In genomic region chr11:123561046-123561781, GRCh38 we compare ENCODE assay signal across 8 cellular contexts.
A peak's percentile ranks its signal among the peaks of the same experiment; 100 is the strongest.
DNase-seq lines count a peak whose midpoint lies in the region; ATAC-seq lines count a peak whose summit lies in the region.

No MANE protein-coding gene starts in this region.

- H3K27me3 Mint-ChIP-seq in activated CD4-positive, alpha-beta memory T cell treated with anti-CD3 and anti-CD28 coated beads, Interleukin-2, amount 10 ng/mL, durations not matched to agents 7 days and 5 days = no peaks in the 10 kb centered on the region
- no peaks in the 10 kb centered on the region for H3K27me3 Mint-ChIP-seq in activated CD4-positive, alpha-beta memory T cell treated with anti-CD3 and anti-CD28 coated beads for 36 hours

- peaks cover 15% of the 10 kb centered on the region for H3K4me1 Mint-ChIP-seq in activated CD4-positive, alpha-beta memory T cell treated with anti-CD3 and anti-CD28 coated beads, Interleukin-2, amount 10 ng/mL, durations not matched to agents 7 days and 5 days
- H3K4me1 Mint-ChIP-seq in activated CD4-positive, alpha-beta memory T cell treated with anti-CD3 and anti-CD28 coated beads for 36 hours (ENCODE audit: low read depth) = peaks cover 9% of the 10 kb centered on the region

- H3K4me3 Mint-ChIP-seq in activated CD4-positive, alpha-beta memory T cell treated with anti-CD3 and anti-CD28 coated beads, Interleukin-2, amount 10 ng/mL, durations not matched to agents 7 days and 5 days = no peak overlapping the region
- no peak overlapping the region for H3K4me3 Mint-ChIP-seq in activated CD4-positive, alpha-beta memory T cell treated with anti-CD3 and anti-CD28 coated beads for 36 hours

- H3K9me3 Mint-ChIP-seq in activated CD4-positive, alpha-beta memory T cell treated with anti-CD3 and anti-CD28 coated beads, Interleukin-2, amount 10 ng/mL, durations not matched to agents 7 days and 5 days = no peaks in the 10 kb centered on the region
- H3K9me3 Mint-ChIP-seq in activated CD4-positive, alpha-beta memory T cell treated with anti-CD3 and anti-CD28 coated beads for 36 hours = no peaks in the 10 kb centered on the region

- CTCF ChIA-PET in activated CD4-positive, alpha-beta memory T cell treated with anti-CD3 and anti-CD28 coated beads, Interleukin-2, amount 10 ng/mL, durations not matched to agents 7 days and 5 days (lab: Charles Lee) = interaction anchor here (1.1 to 2.5 kb wide), 5 partner anchors 12 to 314 kb away, joined by 3 to 8 read pairs (median 4); no protein-coding TSS in a partner anchor
- CTCF ChIA-PET in activated CD4-positive, alpha-beta memory T cell treated with anti-CD3 and anti-CD28 coated beads for 36 hours (lab: Charles Lee) = interaction anchor here (1.1 to 1.5 kb wide), 4 partner anchors 12 to 50 kb away, joined by 3 to 7 read pairs (median 5); no protein-coding TSS in a partner anchor

- H3K27ac Mint-ChIP-seq in activated CD4-positive, alpha-beta memory T cell treated with anti-CD3 and anti-CD28 coated beads, Interleukin-2, amount 10 ng/mL, durations not matched to agents 7 days and 5 days = peak overlapping the region; percentile 28
- no peak overlapping the region for H3K27ac Mint-ChIP-seq in activated CD4-positive, alpha-beta memory T cell treated with anti-CD3 and anti-CD28 coated beads for 36 hours

- H3K36me3 Mint-ChIP-seq in activated CD4-positive, alpha-beta memory T cell treated with anti-CD3 and anti-CD28 coated beads, Interleukin-2, amount 10 ng/mL, durations not matched to agents 7 days and 5 days (ENCODE audit: low read depth) = peaks cover 2% of the 10 kb centered on the region
- peaks cover 3% of the 10 kb centered on the region for H3K36me3 Mint-ChIP-seq in activated CD4-positive, alpha-beta memory T cell treated with anti-CD3 and anti-CD28 coated beads for 36 hours

- ATAC-seq in left cardiac atrium = peak; percentile 62 to 82
- ATAC-seq in sciatic nerve = peak; percentile 66
- ATAC-seq in GM19328 (IDR thresholded peaks at IDR 0.05; ENCODE audit: unreplicated experiment) = no peak

- POLR2A ChIA-PET in activated CD4-positive, alpha-beta memory T cell treated with anti-CD3 and anti-CD28 coated beads, Interleukin-2, amount 10 ng/mL, durations not matched to agents 7 days and 5 days (lab: Charles Lee) = no interaction called here
- POLR2A ChIA-PET in activated CD4-positive, alpha-beta memory T cell treated with anti-CD3 and anti-CD28 coated beads for 36 hours (lab: Charles Lee) = no interaction called here

- intact Hi-C loops in activated CD4-positive, alpha-beta memory T cell treated with anti-CD3 and anti-CD28 coated beads for 36 hours (cut with micrococcal nuclease) = no loop called here
- intact Hi-C loops in left cardiac atrium (cut with DNase I) (loop anchor here in 1 of 2 donors (5.0 kb wide), 1 partner anchor 49 kb away; no protein-coding TSS in a partner anchor), sciatic nerve (cut with DNase I) (no loop called here)

- DNase-seq in activated CD4-positive, alpha-beta memory T cell treated with anti-CD3 and anti-CD28 coated beads, Interleukin-2, amount 10 ng/mL, durations not matched to agents 7 days and 5 days = no peak
- no peak for DNase-seq in activated CD4-positive, alpha-beta memory T cell treated with anti-CD3 and anti-CD28 coated beads for 36 hours
- peak; percentile 50 for DNase-seq in SK-N-DZ (ENCODE audit: low spot score)
- DNase-seq in left cardiac atrium = peak; percentile 49
- no peak for DNase-seq in sciatic nerve (ENCODE audit: low spot score)
- no peak for DNase-seq in SIG-M5 (lab: John Stamatoyannopoulos, UW)
- DNase-seq in activated naive CD4-positive, alpha-beta T cell treated with Interleukin-2 at 50 U/mL for 16 hours = no peak

Comparison
In these comparisons a context has a peak if more than half of its experiments do, and no peak if none do; other contexts are left out.
1. DNase-seq: peak in SK-N-DZ (single experiment) and left cardiac atrium (single experiment); none in activated CD4-positive, alpha-beta memory T cell treated with anti-CD3 and anti-CD28 coated beads, Interleukin-2, amount 10 ng/mL, durations not matched to agents 7 days and 5 days (single experiment), activated CD4-positive, alpha-beta memory T cell treated with anti-CD3 and anti-CD28 coated beads for 36 hours (single experiment), sciatic nerve (single experiment), SIG-M5 (single experiment) and activated naive CD4-positive, alpha-beta T cell treated with Interleukin-2 at 50 U/mL for 16 hours (single experiment).